In genomic region chr9:127963359-127964064, GRCh38 we compare ENCODE assay signal across 10 cellular contexts. TPM values are rescaled to one million over a fixed set of nuclear protein-coding genes. Genes with fewer than 3 reads are reported as not detected.
DNase-seq lines count a peak whose midpoint lies in the region; ATAC-seq and TF ChIP-seq lines count a peak whose summit lies in the region.
"Had no signal": no experiment of that assay in that cellular context is flagged by ENCODE, and none has a peak within 500 bp of the region (broad histone marks: within the 10 kb centered on the region; RNA-seq: fewer than 3 reads in every experiment).

No MANE protein-coding gene starts in this region.

- TF ChIP-seq POLR2A in upper lobe of left lung (IDR thresholded peaks at IDR 0.05) = no peak

- H3K4me1 ChIP-seq in cardiac muscle cell (ENCODE audit: low read depth) (peaks cover 37% of the 10 kb centered on the region), adipocyte (ENCODE audit: control insufficient read depth, insufficient read depth, low read length) (peaks cover 59% of the 10 kb centered on the region), muscle layer of colon (ENCODE audit: insufficient read depth, low read length) (peaks cover 86% of the 10 kb centered on the region), upper lobe of left lung (peaks cover 28 to 59% (median 56%) of the 10 kb centered on the region in 4 donors)

- DNase-seq in cardiac muscle cell (ENCODE audit: low read depth in 1 of 2, low spot score in 1 of 2) = no peak
- DNase-seq in left ventricle myocardium superior = no peak
- DNase-seq in adipocyte (ENCODE audit: low read depth) = no peak
- DNase-seq in upper lobe of left lung = peak in 1 of 2 donors; percentile 69
- no peak for DNase-seq in cortex of kidney (lab: John Stamatoyannopoulos, UW)
- DNase-seq in NCI-H774 (lab: John Stamatoyannopoulos, UW) = no peak
- no peak for DNase-seq in NCI-H146 (lab: John Stamatoyannopoulos, UW)
- DNase-seq: NCI-H1930; stimulated activated CD4-positive, alpha-beta T cell treated with anti-CD3 and anti-CD28 coated beads, Interleukin-2, amount 100 ng/mL, for 48 hours had no signal

- H3K9ac ChIP-seq in adipocyte (ENCODE audit: low read length) (peak overlapping the region; percentile 1), muscle layer of colon (ENCODE audit: low read length) (peak overlapping the region; percentile 35)

- intact Hi-C loops in left ventricle myocardium superior (cut with micrococcal nuclease) = no loop called here

- no peak for TF ChIP-seq CTCF in cardiac muscle cell (IDR thresholded peaks at IDR 0.05; ENCODE audit: low read depth, low read length)
- TF ChIP-seq CTCF in upper lobe of left lung (IDR thresholded peaks at IDR 0.05) = no peak

- H3K27ac ChIP-seq in cardiac muscle cell (peak overlapping the region; percentile 69), muscle layer of colon (ENCODE audit: low read depth, low read length) (peak overlapping the region; percentile 94), upper lobe of left lung (peak overlapping the region in 3 of 4 donors; percentile 57 to 90 (median 88))

- H3K9me3 ChIP-seq in cardiac muscle cell (ENCODE audit: low read depth) (no peaks in the 10 kb centered on the region), adipocyte (ENCODE audit: control insufficient read depth, low read length) (no peaks in the 10 kb centered on the region), muscle layer of colon (ENCODE audit: low read length) (no peaks in the 10 kb centered on the region), upper lobe of left lung (no peaks in the 10 kb centered on the region)

- ATAC-seq in left ventricle myocardium superior (no peak), upper lobe of left lung (ENCODE audit: low FRiP score in 2 of 2) (no peak)

- no peaks in the 10 kb centered on the region for H3K36me3 ChIP-seq in cardiac muscle cell
- H3K36me3 ChIP-seq in adipocyte (ENCODE audit: control insufficient read depth, insufficient read depth, low read length, severe bottlenecking) = no peaks in the 10 kb centered on the region
- no peaks in the 10 kb centered on the region for H3K36me3 ChIP-seq in muscle layer of colon (ENCODE audit: insufficient read depth, low read length)
- peaks cover 0 to 4% (median 0%) of the 10 kb centered on the region in 4 donors for H3K36me3 ChIP-seq in upper lobe of left lung

- H3K4me3 ChIP-seq in cardiac muscle cell (no peak overlapping the region), adipocyte (ENCODE audit: low read length) (no peak overlapping the region), muscle layer of colon (ENCODE audit: low read depth in 1 of 2, low read length in 2 of 2) (peak overlapping the region in 1 of 2 donors; percentile 33), upper lobe of left lung (no peak overlapping the region)

- H3K27me3 ChIP-seq in cardiac muscle cell (no peaks in the 10 kb centered on the region), adipocyte (replicated peaks; ENCODE audit: control insufficient read depth, insufficient read depth, low read length) (no peaks in the 10 kb centered on the region), muscle layer of colon (ENCODE audit: control insufficient read depth in 1 of 2, insufficient read depth in 2 of 2, low read length in 2 of 2) (no peaks in the 10 kb centered on the region), upper lobe of left lung (no peaks in the 10 kb centered on the region)

- WGBS in upper lobe of left lung, 2 donors = 79 to 83% methylated on average over 14 to 19 of the region's 19 CpGs

- no peak for TF ChIP-seq EP300 in upper lobe of left lung (IDR thresholded peaks at IDR 0.05)

RNA-seq across cellular contexts. Expression of gene EEIG1, which starts 17.3 kb away (rescaled TPM):
- total RNA-seq in cardiac muscle cell (20.9 and 25.6 TPM in 2 replicates), left ventricle myocardium superior (21.6 TPM), upper lobe of left lung (10 to 100 TPM; 17.8 to 60.7 (median 48.0) TPM)
- polyA plus RNA-seq in cardiac muscle cell = 26.6 and 32.5 TPM in 2 replicates

RNA-seq across cellular contexts. Expression of gene DPM2, which starts 25.9 kb away (rescaled TPM):
- total RNA-seq in cardiac muscle cell (26.1 and 35.6 TPM in 2 replicates), left ventricle myocardium superior (11.1 TPM), upper lobe of left lung (10 to 100 TPM; 20.1 to 40.7 (median 25.6) TPM)
- polyA plus RNA-seq in cardiac muscle cell = 54.2 and 70.7 TPM in 2 replicates

RNA-seq across cellular contexts. Expression of gene PIP5KL1, which starts 32.9 kb away (rescaled TPM):
- total RNA-seq in cardiac muscle cell (0.89 and 1.7 TPM in 2 replicates), left ventricle myocardium superior (not detected), upper lobe of left lung (10 to 100 TPM in 3 of 6 donors, 1 to 10 TPM in 3; 4.1 to 38.8 (median 10.0) TPM)
- polyA plus RNA-seq in cardiac muscle cell = 3.4 and 3.5 TPM in 2 replicates

RNA-seq across cellular contexts. Expression of gene ST6GALNAC4, which starts 46.7 kb away (rescaled TPM):
- total RNA-seq in cardiac muscle cell (66.2 and 119 TPM in 2 replicates), left ventricle myocardium superior (28.5 TPM), upper lobe of left lung (100 to 1,000 TPM in 1 of 6 donors, 10 to 100 TPM in 5; 41.3 to 105 (median 56.2) TPM)
- 48.8 and 71.4 TPM in 2 replicates for polyA plus RNA-seq in cardiac muscle cell
